In genomic region chr15:72239652-72240051, GRCh38 we compare ENCODE assay signal across 18 cellular contexts. TPM values are rescaled to one million over a fixed set of nuclear protein-coding genes. Genes with fewer than 3 reads are reported as not detected.
"Had no signal": no experiment of that assay in that cellular context is flagged by ENCODE, and none has a peak within 500 bp of the region (broad histone marks: within the 10 kb centered on the region; RNA-seq: fewer than 3 reads in every experiment).

No MANE protein-coding gene starts in this region.

- H3K27ac Mint-ChIP-seq: activated CD4-positive, alpha-beta T cell treated with anti-CD3 and anti-CD28 coated beads, Interleukin-2, amount 10 ng/mL, durations not matched to agents 24 days and 14 days had no signal

- ATAC-seq: left lung, sciatic nerve had no signal

- H3K4me3 ChIP-seq: ascending aorta, breast epithelium, coronary artery, left lung, smooth muscle cell, thoracic aorta, upper lobe of left lung had no signal

- DNase-seq: activated CD4-positive, alpha-beta T cell treated with anti-CD3 and anti-CD28 coated beads, Interleukin-2, amount 10 ng/mL, durations not matched to agents 24 days and 14 days; activated CD8-positive, alpha-beta memory T cell treated with anti-CD3 and anti-CD28 coated beads for 24 hours; activated CD8-positive, alpha-beta memory T cell treated with anti-CD3 and anti-CD28 coated beads, Interleukin-2, amount 50 U/mL, for 48 hours; activated gamma-delta T cell treated with Interleukin-2 at 50 U/mL for 16 hours; head of caudate nucleus; left lung; midbrain; stimulated activated CD4-positive, alpha-beta T cell treated with anti-CD3 and anti-CD28 coated beads, Interleukin-4, amount 100 ng/mL, for 1 hour; upper lobe of left lung had no signal

- H3K9me3 ChIP-seq: ascending aorta, breast epithelium, left lung, thoracic aorta, upper lobe of left lung had no signal

- H3K36me3 ChIP-seq: breast epithelium had no signal

- H3K9me3 Mint-ChIP-seq: activated CD4-positive, alpha-beta T cell treated with anti-CD3 and anti-CD28 coated beads, Interleukin-2, amount 10 ng/mL, durations not matched to agents 24 days and 14 days had no signal

- H3K4me3 Mint-ChIP-seq: activated CD4-positive, alpha-beta T cell treated with anti-CD3 and anti-CD28 coated beads, Interleukin-2, amount 10 ng/mL, durations not matched to agents 24 days and 14 days had no signal

- H3K27ac ChIP-seq: ascending aorta, coronary artery, left lung, parathyroid adenoma, thoracic aorta, upper lobe of left lung had no signal

- H3K27me3 ChIP-seq: ascending aorta, breast epithelium, left lung, upper lobe of left lung had no signal

- H3K4me1 ChIP-seq: parathyroid adenoma had no signal

RNA-seq across cellular contexts. Expression of gene GRAMD2A, which starts 42.1 kb away (rescaled TPM):
- total RNA-seq: ascending aorta; lung microvascular endothelial cell; T-helper 2 cell treated with Interferon-gamma antibody and Interleukin-4, amounts not matched to agents 100 ng/mL and 5 ng/mL, for 36 hours had no signal
